In the genomic region with DNA sequence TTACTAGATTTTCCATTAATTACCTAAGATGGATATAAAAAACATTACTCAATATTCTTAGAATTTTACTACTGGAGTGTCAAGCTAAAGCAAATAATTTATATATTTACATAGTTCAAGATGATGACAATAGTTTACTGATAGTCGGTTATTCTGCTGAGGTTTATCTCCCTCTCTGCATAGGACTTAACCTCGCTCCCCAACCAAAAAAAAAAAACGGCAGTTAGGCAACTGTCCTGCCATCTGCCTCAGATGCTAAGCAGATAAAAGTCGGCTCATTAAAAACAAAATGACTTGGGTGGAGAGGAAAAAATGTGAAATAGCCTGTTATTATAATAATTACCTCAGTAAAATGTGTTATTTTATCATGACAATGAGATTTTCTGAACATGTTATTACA, we compare ENCODE assay signal across 19 cellular contexts. TPM values are rescaled to one million over a fixed set of nuclear protein-coding genes. Genes with fewer than 3 reads are reported as not detected.
DNase-seq lines count a peak whose midpoint lies in the region; ATAC-seq and TF ChIP-seq lines count a peak whose summit lies in the region.
"Had no signal": no experiment of that assay in that cellular context is flagged by ENCODE, and none has a peak within 500 bp of the region (broad histone marks: within the 10 kb centered on the region; RNA-seq: fewer than 3 reads in every experiment).

No MANE protein-coding gene starts in this region.

- no peaks in the 10 kb centered on the region for H3K27me3 ChIP-seq in WERI-Rb-1 (ENCODE audit: insufficient read depth, low read depth, severe bottlenecking)
- H3K27me3 ChIP-seq in lower lobe of right lung (ENCODE audit: low read depth), result no peaks in the 10 kb centered on the region

- TF ChIP-seq CTCF in LNCaP clone FGC (IDR thresholded peaks at IDR 0.05; ENCODE audit: control insufficient read depth, extremely low read depth, insufficient read depth), result no peak
- no peak for TF ChIP-seq CTCF in WERI-Rb-1 (IDR thresholded peaks at IDR 0.05; ENCODE audit: low read depth, low read length)
- no peak for TF ChIP-seq CTCF in lower lobe of right lung (IDR thresholded peaks at IDR 0.05)

- no peaks in the 10 kb centered on the region for H3K36me3 ChIP-seq in WERI-Rb-1
- no peaks in the 10 kb centered on the region for H3K36me3 ChIP-seq in lower lobe of right lung

- H3K4me1 ChIP-seq in lower lobe of right lung, result no peaks in the 10 kb centered on the region

- no peak overlapping the region for H3K4me3 ChIP-seq in LNCaP clone FGC (ENCODE audit: low read depth, low read length)
- H3K4me3 ChIP-seq in WERI-Rb-1 (ENCODE audit: low read depth, low read length), result no peak overlapping the region
- no peak overlapping the region for H3K4me3 ChIP-seq in lower lobe of right lung
- H3K4me3 ChIP-seq: GM23248 had no signal

- intact Hi-C loops in lower lobe of right lung (cut with DNase I), result no loop called here

- DNase-seq in NCI-H1417 (lab: John Stamatoyannopoulos, UW) (peak in 2 of 3 experiments; percentile 14 to 77), NCI-H1417 treated with DMSO at 0.1 percent for 48 hours (lab: John Stamatoyannopoulos, UW) (no peak), LNCaP clone FGC (ENCODE audit: low read depth) (peak; percentile 51), NCI-H69 (lab: John Stamatoyannopoulos, UW) (peak; percentile 88), WERI-Rb-1 (no peak), lower lobe of right lung (no peak)
- DNase-seq: 8988T; Calu3; CD4-positive, alpha-beta memory T cell; GF-D8; GM23248; HCEC 1CT; NCI-H1694 treated with DMSO at 0.1 percent for 48 hours; NCI-H526; Right ventricle myocardium superior; SK-N-SH had no signal

- H3K27ac ChIP-seq in WERI-Rb-1 (0 out of 2 replicates have a peak overlapping the region, but pooled peaks have one; percentile 27), lower lobe of right lung (no peak overlapping the region)
- H3K27ac ChIP-seq: GM23248 had no signal

- H3K9me3 ChIP-seq in WERI-Rb-1 (ENCODE audit: severe bottlenecking) (no peaks in the 10 kb centered on the region), lower lobe of right lung (no peaks in the 10 kb centered on the region)
- H3K9me3 ChIP-seq: SK-N-SH had no signal

- ATAC-seq in HG02763 (IDR thresholded peaks at IDR 0.05; ENCODE audit: unreplicated experiment), result no peak
- ATAC-seq in lower lobe of right lung, result no peak
- no peak for ATAC-seq in HG03135 (IDR thresholded peaks at IDR 0.05; ENCODE audit: unreplicated experiment)

RNA-seq across cellular contexts. Expression of gene ITGB8, which starts 14.0 kb away (rescaled TPM):
- total RNA-seq in lower lobe of right lung, result 8.0 TPM
- total RNA-seq: T-helper 1 cell treated with Interleukin-12 subunit alpha and Interleukin-12 subunit beta and Interleukin-4 antibody, amounts not matched to agents 30 ng/mL and 1 ng/mL, for 36 hours had no signal

Comparison
In these comparisons a context has a peak if more than half of its experiments do, and no peak if none do; other contexts are left out.
1. DNase-seq: peak in NCI-H1417 (2 of 3), LNCaP clone FGC (single experiment) and NCI-H69 (single experiment); none in NCI-H1417 treated with DMSO at 0.1 percent for 48 hours (single experiment), WERI-Rb-1 (single experiment) and lower lobe of right lung (single experiment).